8 cellular contexts compared by ENCODE assay signal in the genomic region with DNA sequence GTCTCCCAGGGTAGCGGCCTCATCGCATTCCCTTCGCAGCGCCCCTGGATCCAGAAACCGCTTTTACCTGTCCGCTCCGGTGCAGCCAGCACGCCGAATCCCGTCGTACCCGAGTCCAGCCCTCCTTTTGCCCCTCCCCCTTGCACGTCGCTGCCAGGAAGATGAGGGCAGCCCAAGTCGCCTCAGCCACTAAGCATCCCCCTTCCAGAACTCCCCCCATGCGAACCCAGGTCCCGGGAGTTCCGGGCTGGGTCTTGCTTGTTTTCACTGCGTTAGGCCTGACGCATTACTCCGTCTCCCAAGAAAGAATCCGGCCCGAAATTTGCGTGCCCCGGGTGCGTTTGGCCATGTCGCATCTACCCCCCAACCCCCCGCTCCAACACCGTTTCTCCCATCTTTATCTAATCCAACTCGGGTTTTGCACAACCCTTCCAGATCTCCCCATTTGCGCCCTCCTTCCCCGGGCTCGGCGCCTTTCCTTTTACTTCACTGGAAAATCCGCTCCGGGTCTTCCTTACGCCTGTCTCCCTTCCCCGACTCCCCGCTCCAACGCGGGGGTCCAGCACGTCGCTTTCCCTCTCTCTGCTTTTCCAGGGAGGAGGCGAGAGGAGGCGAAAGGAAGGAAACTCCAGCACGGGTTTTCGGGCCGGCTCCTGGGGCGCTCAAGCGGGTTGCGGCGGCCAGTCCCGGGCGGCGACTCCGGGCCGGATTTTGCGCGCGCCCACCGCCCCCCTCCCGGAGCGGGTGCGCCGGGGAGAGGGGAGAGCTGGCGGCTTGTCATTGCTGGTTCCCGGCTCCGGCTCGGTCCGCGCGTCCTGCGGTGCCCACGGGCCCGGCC.
DNase-seq lines count a peak whose midpoint lies in the region; ATAC-seq and TF ChIP-seq lines count a peak whose summit lies in the region.
"Not testable (repeated sequence)": the region's sequence is repeated elsewhere in the genome, so short reads cannot be mapped to it uniquely, and the experiment has no call there.

No MANE protein-coding gene starts in this region.

- DNase-seq in AG08396 (ENCODE audit: low spot score) = peak; percentile 76
- peak; percentile 64 for DNase-seq in GM19240 (ENCODE audit: insufficient read length, low spot score)
- peak; percentile 94 for DNase-seq in MG63
- peak; percentile 43 for DNase-seq in activated T-cell treated with anti-CD3 and anti-CD28 coated beads for 24 hours (ENCODE audit: low read depth)
- DNase-seq in effector memory CD8-positive, alpha-beta T cell = peak; percentile 67 to 81 (median 73)
- peak; percentile 88 to 93 for DNase-seq in left lung
- DNase-seq in stimulated activated CD4-positive, alpha-beta T cell treated with anti-CD3 and anti-CD28 coated beads, Interleukin-12 subunit alpha, Interleukin-12 subunit beta, amount 100 ng/mL, for 4 hours = peak; percentile 59

- not testable (repeated sequence) for H3K9me3 ChIP-seq in MG63, left lung

- H3K9me3 Mint-ChIP-seq in effector memory CD8-positive, alpha-beta T cell = not testable (repeated sequence)

- H3K27ac Mint-ChIP-seq in effector memory CD8-positive, alpha-beta T cell = peak overlapping the region; percentile 39 to 94

- not testable (repeated sequence) for H3K36me3 ChIP-seq in MG63, left lung

- peak overlapping the region; percentile 98 to 99 for H3K4me3 Mint-ChIP-seq in effector memory CD8-positive, alpha-beta T cell

- peaks cover 0 to 50% of the 10 kb centered on the region in 2 donors for H3K4me1 ChIP-seq in left lung

- H3K4me1 Mint-ChIP-seq in effector memory CD8-positive, alpha-beta T cell (ENCODE audit: low read depth in 2 of 2) = peaks cover 33 to 43% of the 10 kb centered on the region in 2 donors

- H3K27me3 ChIP-seq in MG63 = peaks cover 19% of the 10 kb centered on the region
- peaks cover 0 to 29% of the 10 kb centered on the region in 2 donors for H3K27me3 ChIP-seq in left lung

- peak overlapping the region; percentile 59 to 60 for H3K27ac ChIP-seq in left lung

- ATAC-seq in effector memory CD8-positive, alpha-beta T cell (replicated peaks) = peak; percentile 79
- peak; percentile 88 for ATAC-seq in left lung

- H3K36me3 Mint-ChIP-seq in effector memory CD8-positive, alpha-beta T cell (ENCODE audit: insufficient read depth) = peaks cover 23% of the 10 kb centered on the region

- H3K27me3 Mint-ChIP-seq in effector memory CD8-positive, alpha-beta T cell = peaks cover 0 to 40% of the 10 kb centered on the region in 2 donors

- TF ChIP-seq CTCF in left lung (IDR thresholded peaks at IDR 0.05) = not testable (repeated sequence)

- intact Hi-C loops in left lung (cut with DNase I) = not testable (repeated sequence)

- H3K4me3 ChIP-seq in MG63 = peak overlapping the region; percentile 46
- H3K4me3 ChIP-seq in left lung = peak overlapping the region; percentile 44 to 66

TF ChIP-seq in PFSK-1, 5 proteins besides CTCF, POLR2A, EP300 and RAD21:
- TF ChIP-seq, protein P1, sequence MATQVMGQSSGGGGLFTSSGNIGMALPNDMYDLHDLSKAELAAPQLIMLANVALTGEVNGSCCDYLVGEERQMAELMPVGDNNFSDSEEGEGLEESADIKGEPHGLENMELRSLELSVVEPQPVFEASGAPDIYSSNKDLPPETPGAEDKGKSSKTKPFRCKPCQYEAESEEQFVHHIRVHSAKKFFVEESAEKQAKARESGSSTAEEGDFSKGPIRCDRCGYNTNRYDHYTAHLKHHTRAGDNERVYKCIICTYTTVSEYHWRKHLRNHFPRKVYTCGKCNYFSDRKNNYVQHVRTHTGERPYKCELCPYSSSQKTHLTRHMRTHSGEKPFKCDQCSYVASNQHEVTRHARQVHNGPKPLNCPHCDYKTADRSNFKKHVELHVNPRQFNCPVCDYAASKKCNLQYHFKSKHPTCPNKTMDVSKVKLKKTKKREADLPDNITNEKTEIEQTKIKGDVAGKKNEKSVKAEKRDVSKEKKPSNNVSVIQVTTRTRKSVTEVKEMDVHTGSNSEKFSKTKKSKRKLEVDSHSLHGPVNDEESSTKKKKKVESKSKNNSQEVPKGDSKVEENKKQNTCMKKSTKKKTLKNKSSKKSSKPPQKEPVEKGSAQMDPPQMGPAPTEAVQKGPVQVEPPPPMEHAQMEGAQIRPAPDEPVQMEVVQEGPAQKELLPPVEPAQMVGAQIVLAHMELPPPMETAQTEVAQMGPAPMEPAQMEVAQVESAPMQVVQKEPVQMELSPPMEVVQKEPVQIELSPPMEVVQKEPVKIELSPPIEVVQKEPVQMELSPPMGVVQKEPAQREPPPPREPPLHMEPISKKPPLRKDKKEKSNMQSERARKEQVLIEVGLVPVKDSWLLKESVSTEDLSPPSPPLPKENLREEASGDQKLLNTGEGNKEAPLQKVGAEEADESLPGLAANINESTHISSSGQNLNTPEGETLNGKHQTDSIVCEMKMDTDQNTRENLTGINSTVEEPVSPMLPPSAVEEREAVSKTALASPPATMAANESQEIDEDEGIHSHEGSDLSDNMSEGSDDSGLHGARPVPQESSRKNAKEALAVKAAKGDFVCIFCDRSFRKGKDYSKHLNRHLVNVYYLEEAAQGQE (IDR thresholded peaks at IDR 0.05; ENCODE audit: insufficient read depth in 1 of 2, low read depth in 2 of 2, low read length in 2 of 2) = 0 out of 4 replicates have a peak, but pooled peaks of 1 of the 2 experiments have one; percentile 0
- TF ChIP-seq TAF1 (IDR thresholded peaks at IDR 0.05; ENCODE audit: borderline replicate concordance, insufficient read depth, low read length) = 0 out of 2 replicates have a peak, but pooled peaks have one; percentile 7

Comparison
In these comparisons a context has a peak if more than half of its experiments do, and no peak if none do; other contexts are left out.
1. Peak in every context shown above with its lines: DNase-seq, ATAC-seq, H3K4me3 ChIP-seq and H3K27ac ChIP-seq.
2. DNase-seq: peak in every context shown above with its lines; median percentile 94 in MG63; 90 in left lung; 76 in AG08396; 73 in effector memory CD8-positive, alpha-beta T cell; 64 in GM19240; 59 in stimulated activated CD4-positive, alpha-beta T cell treated with anti-CD3 and anti-CD28 coated beads, Interleukin-12 subunit alpha, Interleukin-12 subunit beta, amount 100 ng/mL, for 4 hours; 43 in activated T-cell treated with anti-CD3 and anti-CD28 coated beads for 24 hours.